11 cellular contexts compared by ENCODE assay signal in genomic region chr1:205481629-205482071, GRCh38. TPM values are rescaled to one million over a fixed set of nuclear protein-coding genes. Genes with fewer than 3 reads are reported as not detected.
DNase-seq lines count a peak whose midpoint lies in the region; ATAC-seq and TF ChIP-seq lines count a peak whose summit lies in the region.
"Had no signal": no experiment of that assay in that cellular context is flagged by ENCODE, and none has a peak within 500 bp of the region (broad histone marks: within the 10 kb centered on the region; RNA-seq: fewer than 3 reads in every experiment).

No MANE protein-coding gene starts in this region.

- H2AFZ ChIP-seq in osteoblast (ENCODE audit: low read length): no peak overlapping the region

- intact Hi-C loops in adrenal gland (cut with DNase I) (loop anchor here (5.0 kb wide), 2 partner anchors 84 to 144 kb away; no protein-coding TSS in a partner anchor), thyroid gland (cut with DNase I) (loop anchor here (5.0 kb wide), 1 partner anchor 44 kb away; no protein-coding TSS in a partner anchor)

- DNase-seq in T-helper 1 cell (no peak), NCI-H524 (lab: John Stamatoyannopoulos, UW) (peak; percentile 78 to 93), adrenal gland (peak in 5 of 7 donors; percentile 28 to 68 (median 43)), thyroid gland (no peak), osteoblast (ENCODE audit: insufficient read length, low spot score, missing footprints) (no peak)
- DNase-seq in stimulated activated effector memory CD8-positive, alpha-beta T cell treated with anti-CD3 and anti-CD28 coated beads, Interleukin-12 subunit alpha, Interleukin-12 subunit beta, amount 100 ng/mL, for 72 hours (ENCODE audit: low spot score in 2 of 2): peak in 1 of 2 donors; percentile 15
- no peak for DNase-seq in activated CD4-positive, CD25-positive, alpha-beta regulatory T cell treated with anti-CD3 and anti-CD28 coated beads, Interleukin-2, amount 50 U/mL, for 72 hours
- DNase-seq: foreskin melanocyte had no signal

- TF ChIP-seq POLR2A in adrenal gland (IDR thresholded peaks at IDR 0.05): no peak
- no peak for TF ChIP-seq POLR2A in thyroid gland (IDR thresholded peaks at IDR 0.05)

- TF ChIP-seq CTCF in adrenal gland (IDR thresholded peaks at IDR 0.05) (no peak), thyroid gland (IDR thresholded peaks at IDR 0.05) (no peak), osteoblast (IDR thresholded peaks at IDR 0.05; ENCODE audit: extremely low read depth, low read depth, low read length) (no peak)

- H3K27ac ChIP-seq in adrenal gland (no peak overlapping the region), thyroid gland (no peak overlapping the region), osteoblast (ENCODE audit: low read depth, low read length) (no peak overlapping the region)
- H3K27ac ChIP-seq: thoracic aorta had no signal

- no peaks in the 10 kb centered on the region for H3K36me3 Mint-ChIP-seq in T-helper 1 cell treated with Interleukin-12 subunit alpha and Interleukin-12 subunit beta and Interleukin-4 antibody, amounts not matched to agents 30 μg/mL and 1 μg/mL, for 36 hours (ENCODE audit: low read depth)
- peaks cover 6% of the 10 kb centered on the region for H3K36me3 Mint-ChIP-seq in stimulated activated effector memory CD8-positive, alpha-beta T cell treated with anti-CD3 and anti-CD28 coated beads, Interleukin-12 subunit alpha, Interleukin-12 subunit beta, amount 100 ng/mL, for 72 hours

- peaks cover 23% of the 10 kb centered on the region for H3K4me1 Mint-ChIP-seq in T-helper 1 cell treated with Interleukin-12 subunit alpha and Interleukin-12 subunit beta and Interleukin-4 antibody, amounts not matched to agents 30 μg/mL and 1 μg/mL, for 36 hours (ENCODE audit: low read depth)
- peaks cover 70% of the 10 kb centered on the region for H3K4me1 Mint-ChIP-seq in stimulated activated effector memory CD8-positive, alpha-beta T cell treated with anti-CD3 and anti-CD28 coated beads, Interleukin-12 subunit alpha, Interleukin-12 subunit beta, amount 100 ng/mL, for 72 hours

- H3K79me2 ChIP-seq in osteoblast (ENCODE audit: insufficient read depth, low read length): no peaks in the 10 kb centered on the region

- peaks cover 34% of the 10 kb centered on the region for H3K27me3 Mint-ChIP-seq in T-helper 1 cell treated with Interleukin-12 subunit alpha and Interleukin-12 subunit beta and Interleukin-4 antibody, amounts not matched to agents 30 μg/mL and 1 μg/mL, for 36 hours (ENCODE audit: low read depth)

- H3K4me2 ChIP-seq in osteoblast (ENCODE audit: insufficient read depth, low read length): no peak overlapping the region

- 37 to 60% (median 57%) methylated on average over 3 to 13 of the region's 13 CpGs for WGBS in adrenal gland, 4 donors
- WGBS in thyroid gland, 2 donors: 43 to 56% methylated on average over 7 to 12 of the region's 13 CpGs

- no peaks in the 10 kb centered on the region for H3K27me3 ChIP-seq in adrenal gland
- H3K27me3 ChIP-seq in thyroid gland: no peaks in the 10 kb centered on the region
- H3K27me3 ChIP-seq in osteoblast (ENCODE audit: insufficient read depth, low read length): peaks cover 47% of the 10 kb centered on the region

- H3K4me3 ChIP-seq in adrenal gland (no peak overlapping the region), thyroid gland (replicated peaks in 1 of 3) (no peak overlapping the region), osteoblast (ENCODE audit: insufficient read depth, low read length) (no peak overlapping the region)
- H3K4me3 ChIP-seq: thoracic aorta had no signal

- H3K9me3 ChIP-seq in adrenal gland (replicated peaks in 1 of 3) (no peaks in the 10 kb centered on the region), thyroid gland (no peaks in the 10 kb centered on the region), osteoblast (ENCODE audit: low read depth, low read length) (no peaks in the 10 kb centered on the region)
- H3K9me3 ChIP-seq: thoracic aorta had no signal

- peak overlapping the region; percentile 2 for H3K4me3 Mint-ChIP-seq in T-helper 1 cell treated with Interleukin-12 subunit alpha and Interleukin-12 subunit beta and Interleukin-4 antibody, amounts not matched to agents 30 μg/mL and 1 μg/mL, for 36 hours
- peak overlapping the region; percentile 61 for H3K4me3 Mint-ChIP-seq in stimulated activated effector memory CD8-positive, alpha-beta T cell treated with anti-CD3 and anti-CD28 coated beads, Interleukin-12 subunit alpha, Interleukin-12 subunit beta, amount 100 ng/mL, for 72 hours

- H3K9me3 Mint-ChIP-seq in T-helper 1 cell treated with Interleukin-12 subunit alpha and Interleukin-12 subunit beta and Interleukin-4 antibody, amounts not matched to agents 30 μg/mL and 1 μg/mL, for 36 hours: peaks cover 3% of the 10 kb centered on the region
- no peaks in the 10 kb centered on the region for H3K9me3 Mint-ChIP-seq in stimulated activated effector memory CD8-positive, alpha-beta T cell treated with anti-CD3 and anti-CD28 coated beads, Interleukin-12 subunit alpha, Interleukin-12 subunit beta, amount 100 ng/mL, for 72 hours

- ATAC-seq in stimulated activated effector memory CD8-positive, alpha-beta T cell treated with anti-CD3 and anti-CD28 coated beads, Interleukin-12 subunit alpha, Interleukin-12 subunit beta, amount 100 ng/mL, for 72 hours: peak; percentile 60

- no peaks in the 10 kb centered on the region for H4K20me1 ChIP-seq in osteoblast (ENCODE audit: insufficient read depth, low read length)

- H3K4me1 ChIP-seq in adrenal gland (replicated peaks in 1 of 2) (no peaks in the 10 kb centered on the region), thyroid gland (peaks cover 5 to 18% of the 10 kb centered on the region in 2 donors), osteoblast (ENCODE audit: insufficient read depth, low read length) (peaks cover 8% of the 10 kb centered on the region)

- no peaks in the 10 kb centered on the region for H3K36me3 ChIP-seq in adrenal gland (replicated peaks in 1 of 2)
- H3K36me3 ChIP-seq in thyroid gland: no peaks in the 10 kb centered on the region
- H3K36me3 ChIP-seq in osteoblast (ENCODE audit: insufficient read depth, low read length): no peaks in the 10 kb centered on the region
- H3K36me3 ChIP-seq: thoracic aorta had no signal

- peak overlapping the region; percentile 79 for H3K27ac Mint-ChIP-seq in T-helper 1 cell treated with Interleukin-12 subunit alpha and Interleukin-12 subunit beta and Interleukin-4 antibody, amounts not matched to agents 30 μg/mL and 1 μg/mL, for 36 hours
- H3K27ac Mint-ChIP-seq in stimulated activated effector memory CD8-positive, alpha-beta T cell treated with anti-CD3 and anti-CD28 coated beads, Interleukin-12 subunit alpha, Interleukin-12 subunit beta, amount 100 ng/mL, for 72 hours: peak overlapping the region; percentile 63

RNA-seq across cellular contexts. Expression of gene CDK18, which starts 22.8 kb away (rescaled TPM):
- 10 to 100 TPM in 7 of 8 donors, 1 to 10 TPM in 1; 8.6 to 31.3 (median 19.2) TPM for total RNA-seq in adrenal gland
- 10 to 100 TPM in 2 of 3 donors, 1 to 10 TPM in 1; 4.0 to 52.0 (median 14.7) TPM for polyA plus RNA-seq in adrenal gland
- total RNA-seq in thyroid gland: 10 to 100 TPM; 13.6 to 22.4 (median 16.9) TPM
- 0.29 and 0.72 TPM in 2 replicates for total RNA-seq in osteoblast

RNA-seq across cellular contexts. Expression of gene BLACAT1, which starts 25.8 kb away (rescaled TPM):
- not detected for total RNA-seq in adrenal gland
- under 1 TPM; 0.03 to 0.08 (median 0.05) TPM for polyA plus RNA-seq in adrenal gland
- total RNA-seq in thyroid gland: 1 to 10 TPM; 2.3 to 4.2 (median 3.2) TPM
- total RNA-seq in osteoblast: not detected in 2 replicates
- total RNA-seq: osteocyte, thoracic aorta had no signal

RNA-seq across cellular contexts. Expression of gene LEMD1, which starts 59.8 kb away (rescaled TPM):
- total RNA-seq in adrenal gland (not detected), thyroid gland (1 to 10 TPM in 3 of 4 donors, under 1 TPM in 1; 0.67 to 7.3 (median 6.0) TPM), osteoblast (not detected in 2 replicates)
- under 1 TPM in 1 of 3 donors, not detected in 2; 0.64 TPM for polyA plus RNA-seq in adrenal gland
- total RNA-seq: osteocyte, thoracic aorta had no signal

Comparison
In these comparisons a context has a peak if more than half of its experiments do, and no peak if none do; other contexts are left out.
1. DNase-seq: peak in NCI-H524 (2 of 2) and adrenal gland (5 of 7); none in T-helper 1 cell (0 of 5), thyroid gland (0 of 2), osteoblast (single experiment) and activated CD4-positive, CD25-positive, alpha-beta regulatory T cell treated with anti-CD3 and anti-CD28 coated beads, Interleukin-2, amount 50 U/mL, for 72 hours (single experiment).